22 cellular contexts compared by ENCODE assay signal in the genomic region with DNA sequence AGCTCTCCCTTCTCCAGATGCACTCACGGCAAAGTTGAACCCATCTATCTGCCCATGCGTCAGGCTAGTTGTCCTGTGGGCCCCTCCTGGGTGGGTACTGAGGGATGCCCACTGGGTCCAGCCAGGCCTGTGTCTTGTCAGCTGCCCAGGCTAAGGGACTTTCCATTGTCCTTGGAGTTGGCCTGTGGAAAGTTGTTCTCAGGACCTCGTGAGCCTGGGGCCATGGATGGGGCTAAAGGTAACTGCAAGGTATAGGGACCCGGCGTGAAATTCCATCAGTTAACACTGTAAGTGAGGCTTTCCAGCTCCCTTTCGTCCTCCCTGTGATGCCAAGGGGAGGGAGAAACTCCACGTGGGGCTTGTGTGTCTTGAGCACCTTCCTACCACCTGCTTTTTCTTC.
"Had no signal": no experiment of that assay in that cellular context is flagged by ENCODE, and none has a peak within 500 bp of the region (broad histone marks: within the 10 kb centered on the region; RNA-seq: fewer than 3 reads in every experiment).

No MANE protein-coding gene starts in this region.

- H3K36me3 ChIP-seq: colonic mucosa, left ventricle myocardium inferior, lower lobe of right lung, ovary, right atrium auricular region, suprapubic skin, thyroid gland had no signal

- H3K4me3 Mint-ChIP-seq: naive thymus-derived CD4-positive, alpha-beta T cell; neural crest cell; stimulated activated effector memory CD8-positive, alpha-beta T cell treated with anti-CD3 and anti-CD28 coated beads, Interleukin-12 subunit alpha, Interleukin-12 subunit beta, amount 100 ng/mL, for 72 hours had no signal

- H3K9me3 Mint-ChIP-seq: neural crest cell; stimulated activated effector memory CD8-positive, alpha-beta T cell treated with anti-CD3 and anti-CD28 coated beads, Interleukin-12 subunit alpha, Interleukin-12 subunit beta, amount 100 ng/mL, for 72 hours had no signal

- H3K36me3 Mint-ChIP-seq: naive thymus-derived CD4-positive, alpha-beta T cell had no signal

- H3K9me3 ChIP-seq: colonic mucosa, left ventricle myocardium inferior, lower lobe of right lung, ovary, right atrium auricular region, suprapubic skin, thyroid gland had no signal

- ATAC-seq: foreskin keratinocyte; left cardiac atrium; lower lobe of right lung; naive thymus-derived CD4-positive, alpha-beta T cell; stimulated activated effector memory CD8-positive, alpha-beta T cell treated with anti-CD3 and anti-CD28 coated beads, Interleukin-12 subunit alpha, Interleukin-12 subunit beta, amount 100 ng/mL, for 72 hours; stimulated activated naive CD8-positive, alpha-beta T cell treated with anti-CD3 and anti-CD28 coated beads, Interleukin-15, Interleukin-2, amounts not matched to agents 100 U/mL and 50 U/mL, for 24 hours had no signal

- DNase-seq: colonic mucosa; dermis blood vessel endothelial cell; erythroblast; foreskin keratinocyte; kidney; left cardiac atrium; left ventricle myocardium inferior; lower lobe of right lung; mesendoderm; naive thymus-derived CD4-positive, alpha-beta T cell; nucleus accumbens; stimulated activated CD4-positive, alpha-beta T cell treated with anti-CD3 and anti-CD28 coated beads, Interleukin-4, amount 100 ng/mL, for 1 hour; stimulated activated CD8-positive, alpha-beta memory T cell treated with anti-CD3 and anti-CD28 coated beads, Interleukin-4, amount 100 ng/mL, for 48 hours; stimulated activated naive CD8-positive, alpha-beta T cell treated with anti-CD3 and anti-CD28 coated beads, Interleukin-15, Interleukin-2, amounts not matched to agents 100 U/mL and 50 U/mL, for 24 hours; thyroid gland had no signal

- H3K27ac ChIP-seq: colonic mucosa, foreskin keratinocyte, hepatocyte, left ventricle myocardium inferior, lower lobe of right lung, ovary, right atrium auricular region had no signal

- H3K27me3 ChIP-seq: colonic mucosa, hepatocyte, ovary, right atrium auricular region, suprapubic skin, thyroid gland had no signal

- H3K4me1 ChIP-seq: colonic mucosa had no signal

- H3K4me3 ChIP-seq: colonic mucosa, hepatocyte, left ventricle myocardium inferior, lower lobe of right lung, ovary, right atrium auricular region, smooth muscle cell, suprapubic skin, thyroid gland had no signal

- H3K27ac Mint-ChIP-seq: naive thymus-derived CD4-positive, alpha-beta T cell; stimulated activated effector memory CD8-positive, alpha-beta T cell treated with anti-CD3 and anti-CD28 coated beads, Interleukin-12 subunit alpha, Interleukin-12 subunit beta, amount 100 ng/mL, for 72 hours had no signal
